Comparison of ENCODE assay signal across 13 cellular contexts in the genomic region with DNA sequence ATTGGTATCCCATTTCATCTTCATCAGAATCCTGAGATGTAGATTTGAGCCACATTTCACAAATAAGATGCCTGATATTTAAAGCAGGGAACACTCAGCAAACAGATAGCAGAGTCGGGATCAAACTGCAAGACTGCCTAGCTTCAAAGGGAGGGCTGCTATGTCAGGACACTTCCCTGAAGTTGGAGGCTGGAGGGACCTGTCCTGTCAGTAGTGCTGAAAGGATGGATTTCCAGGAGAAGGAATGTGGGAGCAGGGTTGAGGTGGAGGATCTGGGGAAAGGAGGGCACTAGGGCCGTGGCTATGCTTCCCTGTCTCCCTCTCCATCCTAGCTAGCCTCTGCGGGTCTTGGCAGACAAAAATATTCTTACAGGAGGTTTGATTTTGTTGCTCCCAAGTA. TPM values are rescaled to one million over a fixed set of nuclear protein-coding genes. Genes with fewer than 3 reads are reported as not detected.
DNase-seq lines count a peak whose midpoint lies in the region; ATAC-seq and TF ChIP-seq lines count a peak whose summit lies in the region.
"Had no signal": no experiment of that assay in that cellular context is flagged by ENCODE, and none has a peak within 500 bp of the region (broad histone marks: within the 10 kb centered on the region; RNA-seq: fewer than 3 reads in every experiment).

No MANE protein-coding gene starts in this region.

- WGBS in mammary epithelial cell (ENCODE audit: low coverage, missing lambda C conversion rate) = 43% methylated on average over 3 of the region's 3 CpGs

- H3K4me1 ChIP-seq in mammary epithelial cell (ENCODE audit: insufficient read depth, low read length) (peaks cover 2% of the 10 kb centered on the region), uterus (peaks cover 0 to 4% of the 10 kb centered on the region in 2 donors)

- POLR2A ChIA-PET in MCF 10A (lab: Yijun Ruan, JAX) = interaction anchor here (1.6 kb wide), 1 partner anchor 10 kb away, joined by 4 read pairs; no protein-coding TSS in a partner anchor

- H3K9me3 Mint-ChIP-seq in MCF 10A (ENCODE audit: unreplicated experiment) = no peaks in the 10 kb centered on the region
- H3K9me3 Mint-ChIP-seq in effector memory CD8-positive, alpha-beta T cell = no peaks in the 10 kb centered on the region
- H3K9me3 Mint-ChIP-seq in natural killer cell treated with Interleukin-12 subunit alpha and Interleukin-12 subunit beta and Interleukin-15 and Interleukin-18, amount 100 ng/mL, for 72 hours = no peaks in the 10 kb centered on the region

- H3K27me3 Mint-ChIP-seq in MCF 10A (ENCODE audit: insufficient read depth, unreplicated experiment) = no peaks in the 10 kb centered on the region
- no peaks in the 10 kb centered on the region for H3K27me3 Mint-ChIP-seq in effector memory CD8-positive, alpha-beta T cell
- no peaks in the 10 kb centered on the region for H3K27me3 Mint-ChIP-seq in natural killer cell treated with Interleukin-12 subunit alpha and Interleukin-12 subunit beta and Interleukin-15 and Interleukin-18, amount 100 ng/mL, for 72 hours

- dilution Hi-C loops in mammary epithelial cell (cut with HindIII; ENCODE audit: low sequenced_read_pairs) = no loop called here

- no peak overlapping the region for H3K9ac ChIP-seq in mammary epithelial cell (ENCODE audit: insufficient read depth, low read length)

- peaks cover 91% of the 10 kb centered on the region for H3K79me2 ChIP-seq in mammary epithelial cell (ENCODE audit: insufficient read depth, low read length)

- H3K4me3 ChIP-seq in mammary epithelial cell (replicated peaks in 1 of 3; ENCODE audit: insufficient read depth in 1 of 3, low read depth in 2 of 3, low read length in 3 of 3) = no peak overlapping the region
- H3K4me3 ChIP-seq in uterus = no peak overlapping the region

- TF ChIP-seq POLR2A in uterus (IDR thresholded peaks at IDR 0.05) = no peak

- peaks cover 19% of the 10 kb centered on the region for H3K4me1 Mint-ChIP-seq in MCF 10A (ENCODE audit: insufficient read depth, unreplicated experiment)
- H3K4me1 Mint-ChIP-seq in effector memory CD8-positive, alpha-beta T cell (ENCODE audit: low read depth in 2 of 2) = peaks cover 59 to 70% of the 10 kb centered on the region in 2 donors
- H3K4me1 Mint-ChIP-seq in natural killer cell treated with Interleukin-12 subunit alpha and Interleukin-12 subunit beta and Interleukin-15 and Interleukin-18, amount 100 ng/mL, for 72 hours (ENCODE audit: low read depth in 2 of 2) = peaks cover 77 to 89% of the 10 kb centered on the region in 2 donors

- H4K20me1 ChIP-seq in mammary epithelial cell (ENCODE audit: insufficient read depth, low read length) = no peaks in the 10 kb centered on the region

- CTCF ChIA-PET in MCF 10A (lab: Yijun Ruan, JAX) = interaction anchor here (0.6 to 11.6 kb wide), 6 partner anchors 8 to 111 kb away, joined by 3 to 174 read pairs (median 4); a partner anchor contains a TSS
- CTCF ChIA-PET in mammary epithelial cell (lab: Charles Lee; ENCODE audit: low non-redundant PET) = no interaction called here

- H3K36me3 ChIP-seq in mammary epithelial cell (ENCODE audit: insufficient read depth, low read length) (peaks cover 22% of the 10 kb centered on the region), uterus (no peaks in the 10 kb centered on the region)

- ATAC-seq in effector memory CD8-positive, alpha-beta T cell (replicated peaks) = no peak
- no peak for ATAC-seq in natural killer cell treated with Interleukin-12 subunit alpha and Interleukin-12 subunit beta and Interleukin-15 and Interleukin-18, amount 100 ng/mL, for 72 hours
- ATAC-seq in HG02798 (IDR thresholded peaks at IDR 0.05; ENCODE audit: poor library complexity, unreplicated experiment) = no peak
- ATAC-seq in HG02840 (IDR thresholded peaks at IDR 0.05; ENCODE audit: low FRiP score, unreplicated experiment) = no peak

- H3K27me3 ChIP-seq in mammary epithelial cell (ENCODE audit: insufficient read depth, low read length) = no peaks in the 10 kb centered on the region
- H3K27me3 ChIP-seq in uterus = no peaks in the 10 kb centered on the region

- peak overlapping the region; percentile 37 for H3K27ac Mint-ChIP-seq in MCF 10A (ENCODE audit: low read depth, unreplicated experiment)
- peak overlapping the region; percentile 91 to 97 for H3K27ac Mint-ChIP-seq in effector memory CD8-positive, alpha-beta T cell
- peak overlapping the region; percentile 99 to 100 for H3K27ac Mint-ChIP-seq in natural killer cell treated with Interleukin-12 subunit alpha and Interleukin-12 subunit beta and Interleukin-15 and Interleukin-18, amount 100 ng/mL, for 72 hours

- DNase-seq in MCF 10A (ENCODE audit: unreplicated experiment) (no peak), mammary epithelial cell (no peak), uterus (no peak), AML-193 (lab: John Stamatoyannopoulos, UW) (no peak)
- DNase-seq in effector memory CD8-positive, alpha-beta T cell = no peak
- DNase-seq in natural killer cell treated with Interleukin-12 subunit alpha and Interleukin-12 subunit beta and Interleukin-15 and Interleukin-18, amount 100 ng/mL, for 72 hours (ENCODE audit: low spot score) = no peak
- DNase-seq: activated T-cell treated with anti-CD3 and anti-CD28 coated beads, Interleukin-2, amount 50 U/mL, for 1 hour; NCI-H2029 treated with DMSO at 0.1 percent for 48 hours; SHP77 treated with DMSO at 0.1 percent for 48 hours had no signal

- in situ Hi-C loops in mammary epithelial cell (cut with MboI; ENCODE audit: low sequenced_read_pairs in 2 of 2) = no loop called here

- intact Hi-C loops in MCF 10A (cut with micrococcal nuclease) (no loop called here), mammary epithelial cell (cut with micrococcal nuclease) (no loop called here), uterus (cut with DNase I; ENCODE audit: low total_unique reads) (no loop called here)

- no peak overlapping the region for H3K4me2 ChIP-seq in mammary epithelial cell (ENCODE audit: insufficient read depth, low read depth, low read length)

- peaks cover 79% of the 10 kb centered on the region for H3K36me3 Mint-ChIP-seq in MCF 10A (ENCODE audit: insufficient read depth, unreplicated experiment)
- H3K36me3 Mint-ChIP-seq in effector memory CD8-positive, alpha-beta T cell (ENCODE audit: insufficient read depth) = peaks cover 29% of the 10 kb centered on the region
- peaks cover 15% of the 10 kb centered on the region for H3K36me3 Mint-ChIP-seq in natural killer cell treated with Interleukin-12 subunit alpha and Interleukin-12 subunit beta and Interleukin-15 and Interleukin-18, amount 100 ng/mL, for 72 hours

- no peak overlapping the region for H3K27ac ChIP-seq in mammary epithelial cell (ENCODE audit: insufficient read depth, low read depth, low read length)
- H3K27ac ChIP-seq in uterus = peak overlapping the region; percentile 66 to 88

- H3K9me3 ChIP-seq in mammary epithelial cell (replicated peaks; ENCODE audit: insufficient read depth, low read length) (no peaks in the 10 kb centered on the region), uterus (no peaks in the 10 kb centered on the region)

- TF ChIP-seq CTCF in MCF 10A (IDR thresholded peaks at IDR 0.05; ENCODE audit: unreplicated experiment) = no peak
- TF ChIP-seq CTCF in mammary epithelial cell (conservative IDR thresholded peaks at IDR 0.05 in 1 of 2, IDR thresholded peaks at IDR 0.05 in 1 of 2; ENCODE audit: extremely low read depth in 1 of 2, insufficient read depth in 1 of 2, low read depth in 1 of 2, low read length in 2 of 2) = no peak
- no peak for TF ChIP-seq CTCF in uterus (IDR thresholded peaks at IDR 0.05)

- H3K4me3 Mint-ChIP-seq in MCF 10A (ENCODE audit: unreplicated experiment) = no peak overlapping the region
- H3K4me3 Mint-ChIP-seq in effector memory CD8-positive, alpha-beta T cell = peak overlapping the region; percentile 17 to 41
- H3K4me3 Mint-ChIP-seq in natural killer cell treated with Interleukin-12 subunit alpha and Interleukin-12 subunit beta and Interleukin-15 and Interleukin-18, amount 100 ng/mL, for 72 hours = peak overlapping the region; percentile 58

- no peak overlapping the region for H2AFZ ChIP-seq in mammary epithelial cell (ENCODE audit: low read depth, low read length)

- BruUV-seq in MCF 10A (replicated peaks; lab: Mats Ljungman, UMichigan) (no TSS peak), mammary epithelial cell (replicated peaks; lab: Mats Ljungman, UMichigan) (no TSS peak)

RNA-seq across cellular contexts. Expression of a gene that starts 32.2 kb away (rescaled TPM):
- total RNA-seq in MCF 10A (2022) (not detected in 2 replicates), mammary epithelial cell (not detected), uterus (1 to 10 TPM in 2 of 4 donors, not detected in 2; 5.1 to 8.4 TPM)
- not detected for polyA plus RNA-seq in mammary epithelial cell
- polyA minus RNA-seq in mammary epithelial cell = not detected
- not detected for total RNA-seq in natural killer cell treated with Interleukin-12 subunit alpha and Interleukin-12 subunit beta and Interleukin-15 and Interleukin-18, amount 100 ng/mL, for 72 hours
- total RNA-seq: H1 had no signal
- polyA plus RNA-seq: neural cell had no signal

RNA-seq across cellular contexts. Expression of a gene that starts 52.8 kb away (rescaled TPM):
- total RNA-seq in MCF 10A (2022) (139 and 156 TPM in 2 replicates), mammary epithelial cell (100 to 1,000 TPM; 196 to 212 TPM), uterus (100 to 1,000 TPM in 1 of 4 donors, 10 to 100 TPM in 3; 35.0 to 113 (median 57.4) TPM)
- polyA plus RNA-seq in mammary epithelial cell = 132 TPM
- 137 TPM for polyA minus RNA-seq in mammary epithelial cell
- 100 to 1,000 TPM; 140 to 325 TPM for total RNA-seq in natural killer cell treated with Interleukin-12 subunit alpha and Interleukin-12 subunit beta and Interleukin-15 and Interleukin-18, amount 100 ng/mL, for 72 hours

Comparison
In these comparisons a context has a peak if more than half of its experiments do, and no peak if none do; other contexts are left out.
1. H3K27ac Mint-ChIP-seq: peak in every context shown above with its lines; median percentile 100 in natural killer cell treated with Interleukin-12 subunit alpha and Interleukin-12 subunit beta and Interleukin-15 and Interleukin-18, amount 100 ng/mL, for 72 hours; 94 in effector memory CD8-positive, alpha-beta T cell; 37 in MCF 10A.